ENCODE assay signal across 8 cellular contexts in genomic region chr15:58227706-58228543, GRCh38.
A peak's percentile ranks its signal among the peaks of the same experiment; 100 is the strongest.
DNase-seq lines count a peak whose midpoint lies in the region; ATAC-seq, FAIRE-seq and TF ChIP-seq lines count a peak whose summit lies in the region.

No MANE protein-coding gene starts in this region.

- CTCF ChIA-PET in AG04449 (lab: Yijun Ruan, JAX): interaction anchor here (0.6 to 3.1 kb wide), 44 partner anchors 10 to 1305 kb away, joined by 3 to 16 read pairs (median 4); partner anchors contain the start of genes ADAM10 and MINDY2

- peak; percentile 83 for ATAC-seq in left lobe of liver
- ATAC-seq in GM18873 (IDR thresholded peaks at IDR 0.05; ENCODE audit: low FRiP score, unreplicated experiment): no peak

- peak; percentile 31 for DNase-seq in AG04449 (ENCODE audit: low read depth, low spot score)
- DNase-seq in GM20000 (ENCODE audit: low spot score): peak; percentile 60
- peak; percentile 59 for DNase-seq in NCI-H345 (lab: John Stamatoyannopoulos, UW)
- DNase-seq in activated CD4-positive, alpha-beta T cell treated with anti-CD3 and anti-CD28 coated beads for 4 hours: peak; percentile 57 to 66
- peak; percentile 73 for DNase-seq in left lobe of liver (ENCODE audit: low spot score)
- peak; percentile 40 to 61 (median 52) for DNase-seq in stimulated activated CD4-positive, alpha-beta T cell treated with anti-CD3 and anti-CD28 coated beads, TNF-alpha, amount 100 ng/mL, for 24 hours (ENCODE audit: low read depth in 3 of 3)

- TF ChIP-seq CTCF in AG04449 (IDR thresholded peaks at IDR 0.05; ENCODE audit: insufficient read depth, low read length, missing control alignments) (peak; percentile 74), GM20000 (IDR thresholded peaks at IDR 0.05; ENCODE audit: extremely low read depth, missing control alignments) (peak; percentile 71)

- POLR2A ChIA-PET in AG04449 (lab: Yijun Ruan, JAX): interaction anchor here (0.6 to 1.4 kb wide), 4 partner anchors 504 to 676 kb away, joined by 3 to 9 read pairs (median 4); partner anchors contain the start of gene MINDY2

- H3K4me3 ChIP-seq in AG04449 (ENCODE audit: low read depth, low read length): no peak overlapping the region

- FAIRE-seq in colon (lab: Jason Lieb, UNC): peak; percentile 62
